In the genomic region with DNA sequence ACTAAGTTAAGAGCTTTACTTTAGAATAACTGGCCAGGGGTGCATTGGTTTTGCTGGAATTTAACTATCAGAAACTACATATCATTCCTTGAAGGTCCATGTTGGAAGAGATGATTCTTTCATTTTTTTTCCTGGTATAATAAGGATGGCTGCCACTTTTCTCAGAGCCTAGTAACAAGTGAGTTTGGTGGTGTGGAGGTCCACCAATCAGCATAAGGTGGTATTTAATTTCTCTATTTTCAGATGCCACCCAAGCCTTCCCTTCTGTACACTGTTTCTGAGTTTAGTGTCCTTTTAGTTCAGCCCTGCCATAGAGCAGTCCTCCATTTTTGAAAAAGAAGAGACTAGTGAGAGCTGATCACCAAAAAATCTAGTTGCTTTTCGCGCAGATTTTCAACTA, we compare ENCODE assay signal across 21 cellular contexts.
DNase-seq lines count a peak whose midpoint lies in the region; ATAC-seq, FAIRE-seq and TF ChIP-seq lines count a peak whose summit lies in the region.
"Had no signal": no experiment of that assay in that cellular context is flagged by ENCODE, and none has a peak within 500 bp of the region (broad histone marks: within the 10 kb centered on the region; RNA-seq: fewer than 3 reads in every experiment).

No MANE protein-coding gene starts in this region.

- H4K20me1 ChIP-seq in GM23248 (ENCODE audit: insufficient read depth) (no peaks in the 10 kb centered on the region), astrocyte (ENCODE audit: insufficient read depth, low read length) (no peaks in the 10 kb centered on the region)

- 97 to 98% methylated on average over 2 of the region's 2 CpGs for WGBS in GM23248 (ENCODE audit: low coverage in 1 of 2, low lambda C conversion rate in 2 of 2, missing lambda C conversion rate in 2 of 2), 2 experiments
- 96 to 99% (median 97%) methylated on average over 2 of the region's 2 CpGs for WGBS in spleen, 5 donors

- H3K4me2 ChIP-seq in GM23248 (ENCODE audit: unreplicated experiment) (peak overlapping the region; percentile 87), astrocyte (ENCODE audit: low read length) (peak overlapping the region; percentile 82)
- H3K4me2 ChIP-seq: GM23338, PC-9 had no signal

- H3K9me3 ChIP-seq in GM23248 (ENCODE audit: low read depth) (no peaks in the 10 kb centered on the region), astrocyte (ENCODE audit: insufficient read depth, low read depth, low read length) (no peaks in the 10 kb centered on the region), subcutaneous abdominal adipose tissue (ENCODE audit: control insufficient read depth in 5 of 5, low read length in 5 of 5) (no peaks in the 10 kb centered on the region), spleen (peaks cover 0 to 16% (median 10%) of the 10 kb centered on the region in 8 donors)
- H3K9me3 ChIP-seq: Caco-2, SJSA1 had no signal

- H3K27ac ChIP-seq in GM23248, result peak overlapping the region; percentile 83
- peak overlapping the region; percentile 91 for H3K27ac ChIP-seq in astrocyte (ENCODE audit: low read depth, low read length)
- peak overlapping the region; percentile 74 for H3K27ac ChIP-seq in subcutaneous abdominal adipose tissue (ENCODE audit: low read depth, low read length)
- H3K27ac ChIP-seq in spleen, result no peak overlapping the region
- H3K27ac ChIP-seq: PC-9, SJSA1 had no signal

- H3K9ac ChIP-seq in GM23248, result no peak overlapping the region
- peak overlapping the region; percentile 54 for H3K9ac ChIP-seq in astrocyte (ENCODE audit: low read length)
- H3K9ac ChIP-seq in subcutaneous abdominal adipose tissue (ENCODE audit: low read length in 5 of 5), result no peak overlapping the region

- H3K27me3 ChIP-seq in GM23248 (replicated peaks; ENCODE audit: insufficient read depth) (no peaks in the 10 kb centered on the region), astrocyte (ENCODE audit: insufficient read depth, low read length) (no peaks in the 10 kb centered on the region), subcutaneous abdominal adipose tissue (ENCODE audit: control insufficient read depth in 5 of 5, insufficient read depth in 4 of 5, low read length in 5 of 5) (no peaks in the 10 kb centered on the region), spleen (replicated peaks in 1 of 7) (no peaks in the 10 kb centered on the region)
- H3K27me3 ChIP-seq: SJSA1 had no signal

- H3K36me3 ChIP-seq in GM23248 (ENCODE audit: low read depth) (no peaks in the 10 kb centered on the region), astrocyte (ENCODE audit: insufficient read depth, low read length) (no peaks in the 10 kb centered on the region), subcutaneous abdominal adipose tissue (ENCODE audit: control insufficient read depth in 5 of 5, insufficient read depth in 5 of 5, low read length in 5 of 5) (no peaks in the 10 kb centered on the region), spleen (no peaks in the 10 kb centered on the region)
- H3K36me3 ChIP-seq: SJSA1 had no signal

- no peaks in the 10 kb centered on the region for H3K36me3 Mint-ChIP-seq in astrocyte (ENCODE audit: low read depth, unreplicated experiment)
- H3K36me3 Mint-ChIP-seq: CD4-positive, CD25-positive, alpha-beta regulatory T cell had no signal

- H3F3A ChIP-seq in GM23248 (ENCODE audit: insufficient read depth), result peaks cover 26% of the 10 kb centered on the region

- H3K27ac Mint-ChIP-seq in astrocyte (ENCODE audit: unreplicated experiment), result no peak overlapping the region
- H3K27ac Mint-ChIP-seq: B cell; CD4-positive, CD25-positive, alpha-beta regulatory T cell; GM23338 had no signal

- in situ Hi-C loops in GM23248 (cut with MboI), result no loop called here

- ATAC-seq in HG02870 (IDR thresholded peaks at IDR 0.05; ENCODE audit: unreplicated experiment), result no peak
- ATAC-seq: GM23338, HCT116 had no signal

- no peaks in the 10 kb centered on the region for H3K27me3 Mint-ChIP-seq in astrocyte (ENCODE audit: low read depth, unreplicated experiment)
- H3K27me3 Mint-ChIP-seq: B cell; CD4-positive, CD25-positive, alpha-beta regulatory T cell had no signal

- no peaks in the 10 kb centered on the region for H3K4me1 Mint-ChIP-seq in astrocyte (ENCODE audit: low read depth, unreplicated experiment)
- H3K4me1 Mint-ChIP-seq: B cell; CD4-positive, CD25-positive, alpha-beta regulatory T cell had no signal

- H3K4me3 ChIP-seq in GM23248, result no peak overlapping the region
- H3K4me3 ChIP-seq in astrocyte (ENCODE audit: insufficient read depth, low read depth, low read length), result no peak overlapping the region
- no peak overlapping the region for H3K4me3 ChIP-seq in fibroblast of pulmonary artery (replicated peaks; ENCODE audit: low read depth, low read length)
- no peak overlapping the region for H3K4me3 ChIP-seq in subcutaneous abdominal adipose tissue (ENCODE audit: low read depth in 1 of 5, low read length in 5 of 5)
- no peak overlapping the region for H3K4me3 ChIP-seq in spleen
- H3K4me3 ChIP-seq: GM23338, PC-9, SJSA1 had no signal

- TF ChIP-seq CTCF in astrocyte (IDR thresholded peaks at IDR 0.05; ENCODE audit: insufficient read depth, low read depth, low read length), result no peak
- no peak for TF ChIP-seq CTCF in fibroblast of pulmonary artery (IDR thresholded peaks at IDR 0.05; ENCODE audit: low read length, missing control alignments)
- no peak for TF ChIP-seq CTCF in spleen (IDR thresholded peaks at IDR 0.05 in 8 of 11, conservative IDR thresholded peaks at IDR 0.05 in 3 of 11)

- H3K4me1 ChIP-seq in GM23248 (ENCODE audit: insufficient read depth) (peaks cover 40% of the 10 kb centered on the region), astrocyte (ENCODE audit: insufficient read depth, low read length) (peaks cover 32% of the 10 kb centered on the region), subcutaneous abdominal adipose tissue (ENCODE audit: control insufficient read depth in 5 of 5, insufficient read depth in 5 of 5, low read length in 5 of 5) (peaks cover 0 to 19% (median 6%) of the 10 kb centered on the region in 5 donors), spleen (no peaks in the 10 kb centered on the region)
- H3K4me1 ChIP-seq: Caco-2, SJSA1 had no signal

- no peaks in the 10 kb centered on the region for H3K9me3 Mint-ChIP-seq in astrocyte (ENCODE audit: unreplicated experiment)

- H3K9me2 ChIP-seq in GM23248 (ENCODE audit: insufficient read depth), result no peaks in the 10 kb centered on the region; the same call in 1 of the 2 replicates

- H3K4me3 Mint-ChIP-seq in astrocyte (ENCODE audit: unreplicated experiment), result no peak overlapping the region
- H3K4me3 Mint-ChIP-seq: B cell; CD4-positive, CD25-positive, alpha-beta regulatory T cell; GM23338 had no signal

- no peak for TF ChIP-seq POLR2A in spleen (IDR thresholded peaks at IDR 0.05)

- FAIRE-seq in astrocyte (lab: Jason Lieb, UNC), result no peak
- FAIRE-seq: GM18507 had no signal

- intact Hi-C loops in spleen (cut with DNase I; ENCODE audit: low total_unique reads), result no loop called here

- H2AFZ ChIP-seq in GM23248 (peak overlapping the region; percentile 22; the same call in 1 of the 2 replicates), astrocyte (ENCODE audit: low read depth, low read length) (peak overlapping the region; percentile 20)
- H2AFZ ChIP-seq: PC-9 had no signal

- peak; percentile 10 for DNase-seq in GM23248
- no peak for DNase-seq in astrocyte (ENCODE audit: low read depth)
- peak; percentile 8 for DNase-seq in fibroblast of pulmonary artery (ENCODE audit: low read depth)
- no peak for DNase-seq in NCI-H2227 treated with DMSO at 0.1 percent for 48 hours (lab: John Stamatoyannopoulos, UW)
- no peak for DNase-seq in spleen
- DNase-seq: Caco-2; CD4-positive, CD25-positive, alpha-beta regulatory T cell; DMS79; KBM-7; NCI-H1417 treated with DMSO at 0.1 percent for 48 hours; NCI-H1930; NCI-H2171; NCI-H82; PC-9 had no signal

- H3K79me2 ChIP-seq in GM23248 (ENCODE audit: insufficient read depth) (no peaks in the 10 kb centered on the region), astrocyte (ENCODE audit: insufficient read depth, low read length) (no peaks in the 10 kb centered on the region)

Comparison
In these comparisons a context has a peak if more than half of its experiments do, and no peak if none do; other contexts are left out.
1. DNase-seq: peak in GM23248 (single experiment) and fibroblast of pulmonary artery (single experiment); none in astrocyte (single experiment), NCI-H2227 treated with DMSO at 0.1 percent for 48 hours (single experiment) and spleen (single experiment).
2. H3K27ac ChIP-seq: peak in GM23248 (single experiment), astrocyte (single experiment) and subcutaneous abdominal adipose tissue (single experiment); none in spleen (0 of 8).